30 cellular contexts compared by ENCODE assay signal in genomic region chr3:191985691-191986090, GRCh38.
DNase-seq lines count a peak whose midpoint lies in the region; ATAC-seq and TF ChIP-seq lines count a peak whose summit lies in the region.
"Had no signal": no experiment of that assay in that cellular context is flagged by ENCODE, and none has a peak within 500 bp of the region (broad histone marks: within the 10 kb centered on the region; RNA-seq: fewer than 3 reads in every experiment).

No MANE protein-coding gene starts in this region.

- no peak overlapping the region for H3K4me3 ChIP-seq in DOHH2 (ENCODE audit: low read length)
- no peak overlapping the region for H3K4me3 ChIP-seq in heart right ventricle
- H3K4me3 ChIP-seq in CD8-positive, alpha-beta T cell (ENCODE audit: low read depth, low read length) = no peak overlapping the region
- H3K4me3 ChIP-seq: gastrocnemius medialis, Peyer's patch, SJSA1, upper lobe of left lung had no signal

- peak overlapping the region; percentile 16; the same call in 1 of the 2 replicates for H3K4me2 ChIP-seq in DOHH2 (ENCODE audit: low read length)

- intact Hi-C loops in heart right ventricle (cut with DNase I) = no loop called here
- intact Hi-C loops in CD8-positive, alpha-beta T cell (cut with DNase I, micrococcal nuclease) = no loop called here

- no peaks in the 10 kb centered on the region for H3K4me1 Mint-ChIP-seq in CD8-positive, alpha-beta T cell (ENCODE audit: low read depth)
- H3K4me1 Mint-ChIP-seq: activated CD4-positive, alpha-beta T cell treated with anti-CD3 and anti-CD28 coated beads, Interleukin-2, amount 10 ng/mL, durations not matched to agents 7 days and 5 days; activated CD8-positive, alpha-beta memory T cell treated with anti-CD3 and anti-CD28 coated beads, Interleukin-2, amount 10 ng/mL, durations not matched to agents 7 days and 5 days; activated naive CD8-positive, alpha-beta T cell treated with anti-CD3 and anti-CD28 coated beads, Interleukin-2, amount 50 U/mL, for 24 hours; CD14-positive monocyte; central memory CD8-positive, alpha-beta T cell; endodermal cell; nephron progenitor cell; stimulated activated memory B cell treated with anti-CD40 and anti-IgM and Interleukin-4, amounts not matched to agents 10 μg/mL and 1 μg/mL and 100 μg/mL, for 72 hours had no signal

- no peaks in the 10 kb centered on the region for H3F3A ChIP-seq in DOHH2 (ENCODE audit: control insufficient read depth, insufficient read depth)

- H3K9me3 ChIP-seq in DOHH2 (ENCODE audit: control insufficient read depth, insufficient read depth, low read length) (no peaks in the 10 kb centered on the region), heart right ventricle (peaks cover 0 to 4% (median 0%) of the 10 kb centered on the region in 11 donors)
- H3K9me3 ChIP-seq in CD8-positive, alpha-beta T cell (ENCODE audit: low read length) = no peaks in the 10 kb centered on the region
- H3K9me3 ChIP-seq: gastrocnemius medialis, Peyer's patch, SJSA1, upper lobe of left lung had no signal

- H3K27me3 Mint-ChIP-seq in CD8-positive, alpha-beta T cell (ENCODE audit: low read depth) = no peaks in the 10 kb centered on the region
- H3K27me3 Mint-ChIP-seq: activated CD4-positive, alpha-beta T cell treated with anti-CD3 and anti-CD28 coated beads, Interleukin-2, amount 10 ng/mL, durations not matched to agents 7 days and 5 days; activated CD8-positive, alpha-beta memory T cell treated with anti-CD3 and anti-CD28 coated beads, Interleukin-2, amount 10 ng/mL, durations not matched to agents 7 days and 5 days; activated naive CD8-positive, alpha-beta T cell treated with anti-CD3 and anti-CD28 coated beads, Interleukin-2, amount 50 U/mL, for 24 hours; central memory CD8-positive, alpha-beta T cell; stimulated activated memory B cell treated with anti-CD40 and anti-IgM and Interleukin-4, amounts not matched to agents 10 μg/mL and 1 μg/mL and 100 μg/mL, for 72 hours had no signal

- no peaks in the 10 kb centered on the region for H3K79me2 ChIP-seq in DOHH2 (ENCODE audit: control insufficient read depth, low read length)

- WGBS in heart right ventricle, 2 donors = 71 to 76% methylated on average over 3 of the region's 3 CpGs

- CTCF ChIA-PET in CD8-positive, alpha-beta T cell (lab: Charles Lee) = no interaction called here

- DNase-seq in M059J (ENCODE audit: low read depth) = peak; percentile 78
- DNase-seq in astrocyte of the hippocampus (ENCODE audit: low read depth, low spot score) = peak; percentile 56
- peak; percentile 36 for DNase-seq in kidney tubule cell (ENCODE audit: low spot score)
- no peak for DNase-seq in heart right ventricle
- DNase-seq in CD8-positive, alpha-beta T cell = no peak
- DNase-seq: activated B cell treated with CpG ODN at 0.5 μM for 24 hours; activated CD4-positive, alpha-beta T cell treated with anti-CD3 and anti-CD28 coated beads, Interleukin-2, amount 10 ng/mL, durations not matched to agents 7 days and 5 days; activated CD8-positive, alpha-beta memory T cell treated with anti-CD3 and anti-CD28 coated beads, Interleukin-2, amount 10 ng/mL, durations not matched to agents 7 days and 5 days; activated gamma-delta T cell treated with Interleukin-2 at 50 U/mL for 16 hours; activated naive CD8-positive, alpha-beta T cell treated with anti-CD3 and anti-CD28 coated beads, Interleukin-2, amount 50 U/mL, for 24 hours; activated T-cell treated with anti-CD3 and anti-CD28 coated beads, Interleukin-2, amount 50 U/mL, for 48 hours; DMS79 treated with DMSO at 0.1 percent for 48 hours; endodermal cell; gastrocnemius medialis; GOT3; hippocampal formation; KBM-7; left colon; NCI-H1417 treated with DMSO at 0.1 percent for 48 hours; NCI-H2081; nephron progenitor cell; Peyer's patch; upper lobe of left lung had no signal

- ATAC-seq in SK-N-SH treated with all-trans-retinoic acid at 6 μM for 48 hours = no peak
- no peak for ATAC-seq in heart right ventricle
- no peak for ATAC-seq in GM19463 (IDR thresholded peaks at IDR 0.05; ENCODE audit: unreplicated experiment)
- ATAC-seq in CD8-positive, alpha-beta T cell = no peak
- ATAC-seq: activated CD8-positive, alpha-beta memory T cell treated with anti-CD3 and anti-CD28 coated beads, Interleukin-2, amount 10 ng/mL, durations not matched to agents 7 days and 5 days; activated naive CD8-positive, alpha-beta T cell treated with anti-CD3 and anti-CD28 coated beads, Interleukin-2, amount 50 U/mL, for 24 hours; gastrocnemius medialis; left colon; stimulated activated memory B cell treated with anti-CD40 and anti-IgM and Interleukin-4, amounts not matched to agents 10 μg/mL and 1 μg/mL and 100 μg/mL, for 72 hours had no signal

- H3K4me1 ChIP-seq in DOHH2 (ENCODE audit: control insufficient read depth, low read length) (peaks cover 17% of the 10 kb centered on the region), heart right ventricle (no peaks in the 10 kb centered on the region)
- H3K4me1 ChIP-seq in CD8-positive, alpha-beta T cell (ENCODE audit: insufficient read depth, low read length) = no peaks in the 10 kb centered on the region
- H3K4me1 ChIP-seq: gastrocnemius medialis, Peyer's patch, SJSA1, upper lobe of left lung had no signal

- H4K20me1 ChIP-seq in DOHH2 (ENCODE audit: control insufficient read depth, insufficient read depth, low read depth, low read length) = no peaks in the 10 kb centered on the region

- peaks cover 3% of the 10 kb centered on the region for H3K9me3 Mint-ChIP-seq in CD8-positive, alpha-beta T cell
- H3K9me3 Mint-ChIP-seq: stimulated activated memory B cell treated with anti-CD40 and anti-IgM and Interleukin-4, amounts not matched to agents 10 μg/mL and 1 μg/mL and 100 μg/mL, for 72 hours had no signal

- H3K9me2 ChIP-seq in DOHH2 (replicated peaks; ENCODE audit: control insufficient read depth, low read length) = no peaks in the 10 kb centered on the region

- H3K27me3 ChIP-seq in DOHH2 (ENCODE audit: control insufficient read depth, low read length) (no peaks in the 10 kb centered on the region), heart right ventricle (no peaks in the 10 kb centered on the region)
- no peaks in the 10 kb centered on the region for H3K27me3 ChIP-seq in CD8-positive, alpha-beta T cell (ENCODE audit: insufficient read depth, low read length)
- H3K27me3 ChIP-seq: gastrocnemius medialis, Peyer's patch, SJSA1, upper lobe of left lung had no signal

- H3K36me3 ChIP-seq in DOHH2 (ENCODE audit: control insufficient read depth, low read length) (no peaks in the 10 kb centered on the region), heart right ventricle (no peaks in the 10 kb centered on the region)
- H3K36me3 ChIP-seq in CD8-positive, alpha-beta T cell (ENCODE audit: insufficient read depth, low read length) = no peaks in the 10 kb centered on the region
- H3K36me3 ChIP-seq: gastrocnemius medialis, Peyer's patch, SJSA1, upper lobe of left lung had no signal

- H3K27ac ChIP-seq in DOHH2 (ENCODE audit: low read depth, low read length) (no peak overlapping the region), heart right ventricle (no peak overlapping the region)
- no peak overlapping the region for H3K27ac ChIP-seq in CD8-positive, alpha-beta T cell (ENCODE audit: low read depth, low read length)
- H3K27ac ChIP-seq: gastrocnemius medialis, Peyer's patch, SJSA1, upper lobe of left lung had no signal

- POLR2A ChIA-PET in CD8-positive, alpha-beta T cell (lab: Charles Lee) = no interaction called here

- H3K36me3 Mint-ChIP-seq in CD8-positive, alpha-beta T cell = no peaks in the 10 kb centered on the region
- H3K36me3 Mint-ChIP-seq: activated CD8-positive, alpha-beta memory T cell treated with anti-CD3 and anti-CD28 coated beads, Interleukin-2, amount 10 ng/mL, durations not matched to agents 7 days and 5 days; CD14-positive monocyte; stimulated activated memory B cell treated with anti-CD40 and anti-IgM and Interleukin-4, amounts not matched to agents 10 μg/mL and 1 μg/mL and 100 μg/mL, for 72 hours had no signal

- TF ChIP-seq CTCF in DOHH2 (IDR thresholded peaks at IDR 0.05; ENCODE audit: low read depth, low read length, poor library complexity, severe bottlenecking) = no peak
- TF ChIP-seq CTCF in heart right ventricle (IDR thresholded peaks at IDR 0.05) = no peak
- TF ChIP-seq CTCF in CD8-positive, alpha-beta T cell (IDR thresholded peaks at IDR 0.05) = no peak

- H3K27ac Mint-ChIP-seq in CD8-positive, alpha-beta T cell = no peak overlapping the region
- H3K27ac Mint-ChIP-seq: activated B cell treated with CpG ODN at 0.5 μM for 24 hours; activated CD4-positive, alpha-beta T cell treated with anti-CD3 and anti-CD28 coated beads, Interleukin-2, amount 10 ng/mL, durations not matched to agents 7 days and 5 days; activated CD8-positive, alpha-beta memory T cell treated with anti-CD3 and anti-CD28 coated beads, Interleukin-2, amount 10 ng/mL, durations not matched to agents 7 days and 5 days; activated naive CD8-positive, alpha-beta T cell treated with anti-CD3 and anti-CD28 coated beads, Interleukin-2, amount 50 U/mL, for 24 hours; CD14-positive monocyte; endodermal cell; nephron progenitor cell; stimulated activated memory B cell treated with anti-CD40 and anti-IgM and Interleukin-4, amounts not matched to agents 10 μg/mL and 1 μg/mL and 100 μg/mL, for 72 hours had no signal

- no peak overlapping the region for H3K4me3 Mint-ChIP-seq in CD8-positive, alpha-beta T cell
- H3K4me3 Mint-ChIP-seq: activated B cell treated with CpG ODN at 0.5 μM for 24 hours; activated CD4-positive, alpha-beta T cell treated with anti-CD3 and anti-CD28 coated beads, Interleukin-2, amount 10 ng/mL, durations not matched to agents 7 days and 5 days; activated CD8-positive, alpha-beta memory T cell treated with anti-CD3 and anti-CD28 coated beads, Interleukin-2, amount 10 ng/mL, durations not matched to agents 7 days and 5 days; activated naive CD8-positive, alpha-beta T cell treated with anti-CD3 and anti-CD28 coated beads, Interleukin-2, amount 50 U/mL, for 24 hours; CD14-positive monocyte; central memory CD8-positive, alpha-beta T cell; endodermal cell; nephron progenitor cell; stimulated activated memory B cell treated with anti-CD40 and anti-IgM and Interleukin-4, amounts not matched to agents 10 μg/mL and 1 μg/mL and 100 μg/mL, for 72 hours had no signal

TF ChIP-seq in SK-N-SH treated with all-trans-retinoic acid at 6 μM for 48 hours, 23 proteins besides CTCF, POLR2A, EP300 and RAD21 (continues in another document):
- TF ChIP-seq ZNF565 (CRISPR knock-in tag; conservative IDR thresholded peaks at IDR 0.05; ENCODE audit: low read depth) (no peak), ZNF70 (CRISPR knock-in tag; IDR thresholded peaks at IDR 0.05) (no peak), ZFP30 (CRISPR knock-in tag; IDR thresholded peaks at IDR 0.05) (no peak)

Comparison
In these comparisons a context has a peak if more than half of its experiments do, and no peak if none do; other contexts are left out.
1. DNase-seq: peak in M059J (single experiment), astrocyte of the hippocampus (single experiment) and kidney tubule cell (single experiment); none in heart right ventricle (0 of 2) and CD8-positive, alpha-beta T cell (0 of 7).